32 cellular contexts compared by ENCODE assay signal in the genomic region with DNA sequence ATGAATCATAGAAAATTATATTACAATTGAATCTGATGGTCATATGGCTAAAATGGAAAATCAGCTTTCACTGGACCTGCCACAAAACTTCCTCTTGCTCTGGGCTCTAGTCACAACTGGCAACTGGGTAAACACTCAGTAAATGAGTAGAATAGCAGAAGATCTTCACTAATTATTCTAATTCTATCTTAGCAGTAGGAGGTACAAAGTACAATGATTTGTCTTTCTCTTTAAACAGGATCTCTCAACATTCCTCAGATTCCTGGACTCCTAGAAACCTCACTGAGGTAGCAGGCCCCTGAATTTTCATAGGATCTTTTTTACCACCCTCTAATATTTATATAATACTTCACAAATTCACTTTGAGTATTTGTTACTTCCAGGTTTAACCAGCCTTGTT.
"Had no signal": no experiment of that assay in that cellular context is flagged by ENCODE, and none has a peak within 500 bp of the region (broad histone marks: within the 10 kb centered on the region; RNA-seq: fewer than 3 reads in every experiment).

No MANE protein-coding gene starts in this region.

- H3K79me2 ChIP-seq: hepatocyte had no signal

- H3K4me3 ChIP-seq: adrenal gland, ascending aorta, esophagus muscularis mucosa, hepatocyte, left lung, lung, ovary, right lobe of liver, skin epidermis, thyroid gland, upper lobe of right lung had no signal

- H3K4me1 ChIP-seq: adrenal gland, ascending aorta, esophagus muscularis mucosa, left lung, right lobe of liver, upper lobe of right lung had no signal

- H2AFZ ChIP-seq: hepatocyte had no signal

- H3K9me3 ChIP-seq: adrenal gland, ascending aorta, neutrophil, ovary, right lobe of liver, thyroid gland, upper lobe of right lung had no signal

- H3K36me3 Mint-ChIP-seq: immature natural killer cell had no signal

- H3K4me1 Mint-ChIP-seq: activated B cell treated with CpG ODN at 0.5 μM for 24 hours; immature natural killer cell; naive thymus-derived CD8-positive, alpha-beta T cell had no signal

- H3K4me3 Mint-ChIP-seq: activated B cell treated with CpG ODN at 0.5 μM for 24 hours; activated naive CD8-positive, alpha-beta T cell; activated T-cell treated with anti-CD3 and anti-CD28 coated beads, Interleukin-2, amount 50 U/mL, for 4 hours; dendritic cell treated with granulocyte-macrophage colony-stimulating factor and Interleukin-4, amounts not matched to agents 40 ng/mL and 50 ng/mL, for 4 days; immature natural killer cell; naive thymus-derived CD8-positive, alpha-beta T cell; stimulated activated naive CD8-positive, alpha-beta T cell treated with anti-CD3 and anti-CD28 coated beads, Interleukin-15, Interleukin-2, amounts not matched to agents 100 ng/mL and 50 ng/mL, for 24 hours had no signal

- H3K4me2 ChIP-seq: hepatocyte had no signal

- DNase-seq: activated B cell treated with CpG ODN at 0.5 μM for 24 hours; activated CD4-positive, alpha-beta T cell treated with anti-CD3 and anti-CD28 coated beads for 4 hours; activated CD4-positive, alpha-beta T cell treated with anti-CD3 and anti-CD28 coated beads, Interleukin-2, amount 50 U/mL, for 48 hours; activated CD8-positive, alpha-beta memory T cell treated with anti-CD3 and anti-CD28 coated beads, Interleukin-2, amount 50 U/mL, for 48 hours; activated naive CD4-positive, alpha-beta T cell; activated T-cell treated with anti-CD3 and anti-CD28 coated beads, Interleukin-2, amount 50 U/mL, for 4 hours; adrenal gland; brain microvascular endothelial cell; caudate nucleus; effector memory CD4-positive, alpha-beta T cell; glutamatergic neuron; immature natural killer cell; kidney glomerular epithelial cell; left lung; naive thymus-derived CD8-positive, alpha-beta T cell; ovary; right lobe of liver; stimulated activated CD4-positive, alpha-beta T cell treated with anti-CD3 and anti-CD28 coated beads, Interleukin-1b, Interleukin-23, amount 100 ng/mL, for 48 hours; substantia nigra; T-helper 1 cell; thyroid gland; upper lobe of right lung had no signal

- H3K27ac Mint-ChIP-seq: activated B cell treated with CpG ODN at 0.5 μM for 24 hours; activated naive CD8-positive, alpha-beta T cell; activated T-helper 2 cell treated with anti-CD3 and anti-CD28 coated beads, Interferon-gamma antibody, Interleukin-2, Interleukin-4, amounts not matched to agents 10 μg/mL and 5 μg/mL and 100 μg/mL, durations not matched to agents 14 hours and 24 hours and 36 hours; dendritic cell treated with granulocyte-macrophage colony-stimulating factor and Interleukin-4, amounts not matched to agents 40 ng/mL and 50 ng/mL, for 4 days; immature natural killer cell; naive thymus-derived CD8-positive, alpha-beta T cell; stimulated activated naive CD8-positive, alpha-beta T cell treated with anti-CD3 and anti-CD28 coated beads, Interleukin-15, Interleukin-2, amounts not matched to agents 100 ng/mL and 50 ng/mL, for 24 hours had no signal

- H3K9me3 Mint-ChIP-seq: activated T-cell treated with anti-CD3 and anti-CD28 coated beads, Interleukin-2, amount 50 U/mL, for 4 hours; activated T-helper 2 cell treated with anti-CD3 and anti-CD28 coated beads, Interferon-gamma antibody, Interleukin-2, Interleukin-4, amounts not matched to agents 10 μg/mL and 5 μg/mL and 100 μg/mL, durations not matched to agents 14 hours and 24 hours and 36 hours; dendritic cell treated with granulocyte-macrophage colony-stimulating factor and Interleukin-4, amounts not matched to agents 40 ng/mL and 50 ng/mL, for 4 days; stimulated activated naive CD8-positive, alpha-beta T cell treated with anti-CD3 and anti-CD28 coated beads, Interleukin-15, Interleukin-2, amounts not matched to agents 100 ng/mL and 50 ng/mL, for 24 hours had no signal

- H3K36me3 ChIP-seq: adrenal gland, ascending aorta, brain microvascular endothelial cell, esophagus muscularis mucosa, left lung, neutrophil, ovary, right lobe of liver, thyroid gland, upper lobe of right lung had no signal

- H3K27ac ChIP-seq: adrenal gland, ascending aorta, brain microvascular endothelial cell, esophagus muscularis mucosa, hepatocyte, left lung, neutrophil, ovary, right lobe of liver, skin epidermis, thyroid gland, upper lobe of right lung had no signal

- H3K27me3 Mint-ChIP-seq: dendritic cell treated with granulocyte-macrophage colony-stimulating factor and Interleukin-4, amounts not matched to agents 40 ng/mL and 50 ng/mL, for 4 days had no signal

- ATAC-seq: activated T-cell treated with anti-CD3 and anti-CD28 coated beads, Interleukin-2, amount 50 U/mL, for 4 hours; left lung; naive thymus-derived CD8-positive, alpha-beta T cell; right lobe of liver; upper lobe of right lung had no signal

- H3K27me3 ChIP-seq: adrenal gland, ascending aorta, brain microvascular endothelial cell, esophagus muscularis mucosa, hepatocyte, left lung, neutrophil, ovary, right lobe of liver, thyroid gland, upper lobe of right lung had no signal
